ENCODE assay signal across 16 cellular contexts in the genomic region with DNA sequence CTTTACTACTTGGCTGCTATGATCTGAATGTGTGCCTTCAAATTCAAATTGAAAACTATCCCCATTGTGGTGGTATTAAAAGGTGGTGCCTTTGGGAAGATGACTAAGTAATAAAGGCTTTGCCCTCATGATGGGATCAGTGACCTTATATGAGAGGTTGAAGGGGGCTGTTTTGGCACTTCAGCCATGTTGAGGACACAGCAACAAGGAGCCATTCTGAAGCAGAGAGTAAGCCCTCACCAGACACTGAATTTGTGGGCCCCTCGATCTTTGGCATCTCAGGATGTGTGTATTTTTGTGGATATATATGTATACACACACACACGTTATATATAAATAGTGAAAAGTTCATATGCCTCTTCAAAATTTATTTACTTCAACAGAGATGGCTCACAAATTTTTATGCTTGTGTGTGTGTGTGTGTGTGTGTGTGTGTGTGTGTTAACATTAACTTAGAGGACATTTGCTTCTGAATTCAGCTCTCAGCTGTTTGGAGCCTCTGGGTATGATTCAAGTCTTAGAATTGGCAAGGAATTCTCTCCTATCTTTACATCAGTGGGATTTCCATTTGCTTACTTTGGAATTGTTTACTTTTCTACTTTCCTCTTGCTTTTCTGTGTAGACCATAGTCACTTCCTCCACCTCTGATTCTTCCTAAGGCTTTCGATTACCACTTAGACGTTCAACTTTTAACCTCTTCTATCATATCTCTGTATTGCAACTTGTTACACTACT.
DNase-seq lines count a peak whose midpoint lies in the region; ATAC-seq, FAIRE-seq and TF ChIP-seq lines count a peak whose summit lies in the region.
"Had no signal": no experiment of that assay in that cellular context is flagged by ENCODE, and none has a peak within 500 bp of the region (broad histone marks: within the 10 kb centered on the region; RNA-seq: fewer than 3 reads in every experiment).

No MANE protein-coding gene starts in this region.

- H3K9me1 ChIP-seq in IMR-90 (ENCODE audit: insufficient read depth, low read length): no peaks in the 10 kb centered on the region

- TF ChIP-seq CTCF in IMR-90 (conservative IDR thresholded peaks at IDR 0.05; ENCODE audit: low read depth, low read length): no peak
- no peak for TF ChIP-seq CTCF in bronchial epithelial cell (IDR thresholded peaks at IDR 0.05; ENCODE audit: insufficient read depth, low read length, severe bottlenecking)
- TF ChIP-seq CTCF in adrenal gland (IDR thresholded peaks at IDR 0.05): no peak

- no peak overlapping the region; the same call in 1 of the 2 replicates for H3K4ac ChIP-seq in IMR-90 (ENCODE audit: low read depth, low read length)

- H3K36me3 ChIP-seq in IMR-90 (ENCODE audit: control insufficient read depth, insufficient read depth, low read length): no peaks in the 10 kb centered on the region
- H3K36me3 ChIP-seq in bronchial epithelial cell (ENCODE audit: control insufficient read depth, insufficient read depth, low read length): no peaks in the 10 kb centered on the region
- H3K36me3 ChIP-seq in adrenal gland (replicated peaks in 1 of 2): no peaks in the 10 kb centered on the region

- H3K9me3 ChIP-seq in IMR-90 (ENCODE audit: control insufficient read depth, insufficient read depth, low read length) (peaks cover 1% of the 10 kb centered on the region; the same call in 1 of the 2 replicates), adrenal gland (replicated peaks in 1 of 3) (no peaks in the 10 kb centered on the region)

- H3K56ac ChIP-seq in IMR-90 (ENCODE audit: extremely low read depth, insufficient read depth, low read length): no peak overlapping the region

- TF ChIP-seq RAD21 in IMR-90 (IDR thresholded peaks at IDR 0.05; ENCODE audit: low read length): no peak

- H2BK20ac ChIP-seq in IMR-90 (ENCODE audit: low read depth, low read length): no peak overlapping the region

- no peaks in the 10 kb centered on the region for H4K20me1 ChIP-seq in IMR-90 (ENCODE audit: insufficient read depth, low read length)

- H3K23ac ChIP-seq in IMR-90 (ENCODE audit: low read depth, low read length): no peak overlapping the region

- no CpG with 5 or more reads among the region's 4 CpGs for WGBS in IMR-90 (ENCODE audit: extremely low coverage in 2 of 2, insufficient read length in 1 of 2), 2 experiments
- WGBS in adrenal gland, 4 donors: 75 to 90% (median 79%) methylated on average over 4 of the region's 4 CpGs

- H3K79me1 ChIP-seq in IMR-90 (ENCODE audit: low read depth in 1 of 2, low read length in 2 of 2): peaks cover 5 to 7% of the 10 kb centered on the region in 2 experiments; a peak in 3 of 4 replicates

- no peak overlapping the region for H3K9ac ChIP-seq in IMR-90 (ENCODE audit: low read depth, low read length)

- H2AK5ac ChIP-seq in IMR-90 (ENCODE audit: low read depth, low read length): no peak overlapping the region

- intact Hi-C loops in IMR-90 (cut with micrococcal nuclease) (no loop called here), adrenal gland (cut with DNase I) (no loop called here)

- ATAC-seq in IMR-90 (ENCODE audit: low read depth): peak; percentile 71
- ATAC-seq: left ventricle myocardium superior had no signal

- no peak overlapping the region for H2BK120ac ChIP-seq in IMR-90 (ENCODE audit: low read depth, low read length)

- no peak overlapping the region for H3K27ac ChIP-seq in IMR-90 (ENCODE audit: insufficient read depth, low read length)
- no peak overlapping the region for H3K27ac ChIP-seq in adrenal gland

- H3K4me1 ChIP-seq in IMR-90 (ENCODE audit: control insufficient read depth, insufficient read depth, low read length) (peaks cover 3% of the 10 kb centered on the region), adrenal gland (replicated peaks in 1 of 2) (no peaks in the 10 kb centered on the region)

- H2AFZ ChIP-seq in IMR-90 (replicated peaks; ENCODE audit: low read length, poor library complexity): no peak overlapping the region

- TSS peak; percentile 4 for BruUV-seq in IMR-90 (replicated peaks; lab: Mats Ljungman, UMichigan)

- dilution Hi-C loops in IMR-90 (cut with HindIII; ENCODE audit: low sequenced_read_pairs, unreplicated experiment): no loop called here

- 0 out of 2 replicates have a peak overlapping the region, but pooled peaks have one; percentile 25 for H3K14ac ChIP-seq in IMR-90 (replicated peaks; ENCODE audit: low read depth, low read length)

- FAIRE-seq in bronchial epithelial cell (lab: Jason Lieb, UNC): no peak
- FAIRE-seq: GM12892 had no signal

- peak overlapping the region; percentile 78; the same call in 1 of the 2 replicates for H3K4me2 ChIP-seq in IMR-90 (ENCODE audit: low read depth, low read length)

- H4K8ac ChIP-seq in IMR-90 (ENCODE audit: low read depth in 2 of 2, low read length in 2 of 2): no peak overlapping the region

- no peak overlapping the region; the same call in 1 of the 2 replicates for H3K18ac ChIP-seq in IMR-90 (ENCODE audit: low read depth, low read length)

- POLR2A ChIA-PET in IMR-90 (lab: Charles Lee; ENCODE audit: unreplicated experiment): no interaction called here

- H4K91ac ChIP-seq in IMR-90 (ENCODE audit: insufficient read depth, low read depth, low read length): no peak overlapping the region

- TF ChIP-seq POLR2A in IMR-90 (IDR thresholded peaks at IDR 0.05; ENCODE audit: low read depth, low read length): no peak
- TF ChIP-seq POLR2A in adrenal gland (IDR thresholded peaks at IDR 0.05): no peak

- H2AK9ac ChIP-seq in IMR-90 (replicated peaks; ENCODE audit: low read depth, low read length, poor library complexity): no peak overlapping the region

- CTCF ChIA-PET in IMR-90 (lab: Yijun Ruan, JAX): interaction anchor here (0.6 kb wide), 2 partner anchors 32 to 1059 kb away, joined by 3 to 5 read pairs; no protein-coding TSS in a partner anchor

- H3K4me3 ChIP-seq in IMR-90 (ENCODE audit: insufficient read depth, low read depth, low read length): no peak overlapping the region; the same call in 1 of the 2 replicates
- no peak overlapping the region for H3K4me3 ChIP-seq in bronchial epithelial cell (ENCODE audit: low read depth, low read length)
- no peak overlapping the region for H3K4me3 ChIP-seq in adrenal gland

- no peak overlapping the region for H4K5ac ChIP-seq in IMR-90 (ENCODE audit: low read depth, low read length)

- DNase-seq in EH (ENCODE audit: low read depth) (peak; percentile 67), IMR-90 (peak; percentile 82), bronchial epithelial cell (ENCODE audit: low read depth) (peak; percentile 29), myocyte (ENCODE audit: low read depth) (peak; percentile 63), NCI-H146 (lab: John Stamatoyannopoulos, UW) (no peak), adrenal gland (no peak), C1 segment of cervical spinal cord (lab: John Stamatoyannopoulos, UW) (no peak), HuH-7 (ENCODE audit: low spot score) (no peak)
- DNase-seq: activated CD4-positive, alpha-beta memory T cell treated with anti-CD3 and anti-CD28 coated beads for 36 hours; activated T-cell treated with anti-CD3 and anti-CD28 coated beads, Interleukin-2, amount 50 U/mL, for 24 hours; GF-D8; GOT3; left ventricle myocardium superior; stimulated activated CD4-positive, alpha-beta T cell treated with anti-CD3 and anti-CD28 coated beads, Interleukin-4, amount 100 ng/mL, for 1 hour; substantia nigra had no signal

- no peak overlapping the region for H2BK15ac ChIP-seq in IMR-90 (ENCODE audit: low read depth, low read length)

- H3K27me3 ChIP-seq in IMR-90 (ENCODE audit: control insufficient read depth, insufficient read depth, low read length): no peaks in the 10 kb centered on the region
- H3K27me3 ChIP-seq in bronchial epithelial cell (ENCODE audit: control insufficient read depth, insufficient read depth, low read length): no peaks in the 10 kb centered on the region
- no peaks in the 10 kb centered on the region for H3K27me3 ChIP-seq in adrenal gland

- in situ Hi-C loops in IMR-90 (cut with MboI; ENCODE audit: low sequenced_read_pairs): no loop called here

- no peak overlapping the region for H2BK5ac ChIP-seq in IMR-90 (ENCODE audit: low read depth, low read length, poor library complexity, severe bottlenecking)

TF ChIP-seq in IMR-90, 13 proteins besides CTCF, POLR2A, EP300 and RAD21:
- TF ChIP-seq MAZ (IDR thresholded peaks at IDR 0.05; ENCODE audit: borderline replicate concordance, low read depth, low read length) (no peak), CEBPB (IDR thresholded peaks at IDR 0.05; ENCODE audit: low read depth, low read length) (no peak)

Comparison
In these comparisons a context has a peak if more than half of its experiments do, and no peak if none do; other contexts are left out.
1. DNase-seq: peak in EH (single experiment), IMR-90 (single experiment), bronchial epithelial cell (single experiment) and myocyte (single experiment); none in NCI-H146 (single experiment), adrenal gland (0 of 7), C1 segment of cervical spinal cord (0 of 14) and HuH-7 (single experiment).